ENCODE assay signal across 10 cellular contexts in genomic region chr18:57209697-57210096, GRCh38.
DNase-seq lines count a peak whose midpoint lies in the region; ATAC-seq and TF ChIP-seq lines count a peak whose summit lies in the region.
"Had no signal": no experiment of that assay in that cellular context is flagged by ENCODE, and none has a peak within 500 bp of the region (broad histone marks: within the 10 kb centered on the region; RNA-seq: fewer than 3 reads in every experiment).

No MANE protein-coding gene starts in this region.

- no peak overlapping the region for H3K4me3 ChIP-seq in CD8-positive, alpha-beta memory T cell (ENCODE audit: low read length)
- H3K4me3 ChIP-seq in H7 (ENCODE audit: insufficient read depth, low read depth, low read length): peak overlapping the region; percentile 2; the same call in 1 of the 2 replicates
- no peak overlapping the region for H3K4me3 ChIP-seq in RWPE2 (ENCODE audit: severe bottlenecking)
- H3K4me3 ChIP-seq in psoas muscle: no peak overlapping the region
- H3K4me3 ChIP-seq: mucosa of descending colon had no signal

- H3K27ac ChIP-seq in CD8-positive, alpha-beta memory T cell (ENCODE audit: low read depth, low read length): no peak overlapping the region
- peak overlapping the region; percentile 65 for H3K27ac ChIP-seq in RWPE2 (ENCODE audit: poor library complexity, severe bottlenecking)
- H3K27ac ChIP-seq in psoas muscle: no peak overlapping the region

- H3K9me3 ChIP-seq in CD8-positive, alpha-beta memory T cell (ENCODE audit: low read length): no peaks in the 10 kb centered on the region
- H3K9me3 ChIP-seq in RWPE2 (ENCODE audit: severe bottlenecking) (no peaks in the 10 kb centered on the region), psoas muscle (no peaks in the 10 kb centered on the region)
- H3K9me3 ChIP-seq: mucosa of descending colon had no signal

- no peak overlapping the region for H3K27ac Mint-ChIP-seq in CD8-positive, alpha-beta memory T cell

- peaks cover 2 to 31% of the 10 kb centered on the region in 2 donors for H3K27me3 Mint-ChIP-seq in CD8-positive, alpha-beta memory T cell

- no peaks in the 10 kb centered on the region for H3K4me1 ChIP-seq in CD8-positive, alpha-beta memory T cell (ENCODE audit: insufficient read depth, low read length)
- peaks cover 13% of the 10 kb centered on the region for H3K4me1 ChIP-seq in RWPE2 (ENCODE audit: insufficient read depth, poor library complexity, severe bottlenecking)
- H3K4me1 ChIP-seq in psoas muscle: no peaks in the 10 kb centered on the region

- ATAC-seq in RWPE2 (ENCODE audit: low read depth) (no peak), left colon (peak; percentile 20), psoas muscle (no peak), Right ventricle myocardium inferior (no peak)

- POLR2A ChIA-PET in CD8-positive, alpha-beta memory T cell (lab: Charles Lee): no interaction called here

- CTCF ChIA-PET in CD8-positive, alpha-beta memory T cell (lab: Charles Lee): no interaction called here

- H3K36me3 Mint-ChIP-seq in CD8-positive, alpha-beta memory T cell: no peaks in the 10 kb centered on the region

- TF ChIP-seq CTCF in RWPE2 (IDR thresholded peaks at IDR 0.05; ENCODE audit: poor library complexity, severe bottlenecking) (no peak), GM13976 (IDR thresholded peaks at IDR 0.05; ENCODE audit: borderline replicate concordance, control extremely low read depth, extremely low read depth, insufficient read depth, missing control alignments) (no peak), psoas muscle (IDR thresholded peaks at IDR 0.05) (no peak)

- WGBS in psoas muscle, 3 donors: 11 to 15% (median 11%) methylated on average over 10 of the region's 10 CpGs

- H3K27me3 ChIP-seq in CD8-positive, alpha-beta memory T cell (ENCODE audit: insufficient read depth, low read length, poor library complexity, severe bottlenecking): peaks cover 4% of the 10 kb centered on the region
- H3K27me3 ChIP-seq in H7 (ENCODE audit: control insufficient read depth, insufficient read depth, low read length): no peaks in the 10 kb centered on the region
- H3K27me3 ChIP-seq in RWPE2 (ENCODE audit: insufficient read depth, poor library complexity, severe bottlenecking): no peaks in the 10 kb centered on the region
- peaks cover 0 to 27% (median 7%) of the 10 kb centered on the region in 3 donors for H3K27me3 ChIP-seq in psoas muscle (ENCODE audit: insufficient read depth in 3 of 3, low read length in 2 of 3)

- intact Hi-C loops in left colon (cut with DNase I, micrococcal nuclease) (no loop called here), psoas muscle (cut with DNase I) (no loop called here), Right ventricle myocardium inferior (cut with DNase I) (no loop called here)

- in situ Hi-C loops in GM13976 (cut with MboI; ENCODE audit: low sequenced_read_pairs, unreplicated experiment): no loop called here

- no peaks in the 10 kb centered on the region for H3K36me3 ChIP-seq in CD8-positive, alpha-beta memory T cell (ENCODE audit: insufficient read depth, low read length)
- H3K36me3 ChIP-seq in H7 (replicated peaks; ENCODE audit: control insufficient read depth, insufficient read depth, low read length) (no peaks in the 10 kb centered on the region), RWPE2 (ENCODE audit: low read depth) (no peaks in the 10 kb centered on the region), psoas muscle (ENCODE audit: insufficient read depth in 1 of 2, low read depth in 1 of 2) (no peaks in the 10 kb centered on the region)

- peak overlapping the region in 5 of 7 donors; percentile 24 to 71 (median 46) for H3K4me3 Mint-ChIP-seq in CD8-positive, alpha-beta memory T cell

- H3K4me1 Mint-ChIP-seq in CD8-positive, alpha-beta memory T cell: peaks cover 4 to 11% (median 9%) of the 10 kb centered on the region in 3 donors

- no peak for DNase-seq in CD8-positive, alpha-beta memory T cell
- no peak for DNase-seq in H7
- no peak for DNase-seq in RWPE2 (ENCODE audit: low spot score)
- no peak for DNase-seq in left colon
- DNase-seq in GM13976 (ENCODE audit: low spot score): no peak
- no peak for DNase-seq in psoas muscle
- no peak for DNase-seq in Right ventricle myocardium inferior (ENCODE audit: missing footprints)
- no peak for DNase-seq in germinal center (ENCODE audit: low spot score)
- DNase-seq: NCI-H1105 had no signal

- H3K9me3 Mint-ChIP-seq in CD8-positive, alpha-beta memory T cell: peaks cover 0 to 2% (median 0%) of the 10 kb centered on the region in 5 donors
